In genomic region chr19:32971012-32971595, GRCh38 we compare ENCODE assay signal across 8 cellular contexts. TPM values are rescaled to one million over a fixed set of nuclear protein-coding genes. Genes with fewer than 3 reads are reported as not detected.
DNase-seq lines count a peak whose midpoint lies in the region; ATAC-seq lines count a peak whose summit lies in the region.

No MANE protein-coding gene starts in this region.

- H3K4me1 Mint-ChIP-seq in T-helper 1 cell treated with Interleukin-12 subunit alpha and Interleukin-12 subunit beta and Interleukin-4 antibody, amounts not matched to agents 30 μg/mL and 1 μg/mL, for 36 hours (ENCODE audit: low read depth): peaks cover 15% of the 10 kb centered on the region
- peaks cover 17% of the 10 kb centered on the region for H3K4me1 Mint-ChIP-seq in activated CD4-positive, alpha-beta memory T cell treated with anti-CD3 and anti-CD28 coated beads for 36 hours (ENCODE audit: low read depth)

- ATAC-seq in HG02678 (IDR thresholded peaks at IDR 0.05; ENCODE audit: unreplicated experiment) (no peak), GM19035 (IDR thresholded peaks at IDR 0.05; ENCODE audit: unreplicated experiment) (no peak)

- H3K27ac ChIP-seq in iPS-18a (ENCODE audit: low read length) (no peak overlapping the region), stomach smooth muscle (ENCODE audit: low read length) (no peak overlapping the region)

- peaks cover 8% of the 10 kb centered on the region for H3K36me3 Mint-ChIP-seq in T-helper 1 cell treated with Interleukin-12 subunit alpha and Interleukin-12 subunit beta and Interleukin-4 antibody, amounts not matched to agents 30 μg/mL and 1 μg/mL, for 36 hours (ENCODE audit: low read depth)
- peaks cover 11% of the 10 kb centered on the region for H3K36me3 Mint-ChIP-seq in activated CD4-positive, alpha-beta memory T cell treated with anti-CD3 and anti-CD28 coated beads for 36 hours

- H3K4me1 ChIP-seq in iPS-18a (ENCODE audit: control insufficient read depth, low read depth, low read length): no peaks in the 10 kb centered on the region
- H3K4me1 ChIP-seq in stomach smooth muscle (ENCODE audit: control insufficient read depth, insufficient read depth, low read length): peaks cover 23% of the 10 kb centered on the region

- H3K27me3 Mint-ChIP-seq in T-helper 1 cell treated with Interleukin-12 subunit alpha and Interleukin-12 subunit beta and Interleukin-4 antibody, amounts not matched to agents 30 μg/mL and 1 μg/mL, for 36 hours (ENCODE audit: low read depth): no peaks in the 10 kb centered on the region
- no peaks in the 10 kb centered on the region for H3K27me3 Mint-ChIP-seq in activated CD4-positive, alpha-beta memory T cell treated with anti-CD3 and anti-CD28 coated beads for 36 hours

- H3K36me3 ChIP-seq in iPS-18a (ENCODE audit: control insufficient read depth, low read depth, low read length) (no peaks in the 10 kb centered on the region), stomach smooth muscle (ENCODE audit: control insufficient read depth in 2 of 2, insufficient read depth in 2 of 2, low read length in 2 of 2) (peaks cover 0 to 2% of the 10 kb centered on the region in 2 donors)

- POLR2A ChIA-PET in activated CD4-positive, alpha-beta memory T cell treated with anti-CD3 and anti-CD28 coated beads for 36 hours (lab: Charles Lee): interaction anchor here (1.1 kb wide), 1 partner anchor 10 kb away, joined by 3 read pairs; no protein-coding TSS in a partner anchor

- H3K4me3 ChIP-seq in iPS-18a (ENCODE audit: low read length) (peak overlapping the region; percentile 87), stomach smooth muscle (ENCODE audit: low read length in 2 of 2) (peak overlapping the region; percentile 75 to 91)

- no peaks in the 10 kb centered on the region for H3K27me3 ChIP-seq in iPS-18a (ENCODE audit: control insufficient read depth, insufficient read depth, low read length)
- H3K27me3 ChIP-seq in stomach smooth muscle (ENCODE audit: control insufficient read depth in 1 of 2, insufficient read depth in 2 of 2, low read length in 2 of 2): no peaks in the 10 kb centered on the region

- H3K4me3 Mint-ChIP-seq in T-helper 1 cell treated with Interleukin-12 subunit alpha and Interleukin-12 subunit beta and Interleukin-4 antibody, amounts not matched to agents 30 μg/mL and 1 μg/mL, for 36 hours: peak overlapping the region; percentile 99
- H3K4me3 Mint-ChIP-seq in activated CD4-positive, alpha-beta memory T cell treated with anti-CD3 and anti-CD28 coated beads for 36 hours: peak overlapping the region; percentile 99

- H3K9me3 ChIP-seq in iPS-18a (ENCODE audit: control insufficient read depth, low read depth, low read length) (no peaks in the 10 kb centered on the region), stomach smooth muscle (ENCODE audit: control insufficient read depth in 2 of 2, low read length in 2 of 2) (no peaks in the 10 kb centered on the region)

- H3K27ac Mint-ChIP-seq in T-helper 1 cell treated with Interleukin-12 subunit alpha and Interleukin-12 subunit beta and Interleukin-4 antibody, amounts not matched to agents 30 μg/mL and 1 μg/mL, for 36 hours: peak overlapping the region; percentile 10
- no peak overlapping the region for H3K27ac Mint-ChIP-seq in activated CD4-positive, alpha-beta memory T cell treated with anti-CD3 and anti-CD28 coated beads for 36 hours

- peak overlapping the region; percentile 69 for H3K9ac ChIP-seq in iPS-18a (ENCODE audit: low read length)
- H3K9ac ChIP-seq in stomach smooth muscle (ENCODE audit: low read length in 2 of 2): peak overlapping the region; percentile 71 to 79

- DNase-seq in T-helper 1 cell: no peak
- DNase-seq in activated CD4-positive, alpha-beta memory T cell treated with anti-CD3 and anti-CD28 coated beads for 36 hours: no peak
- no peak for DNase-seq in SHP77 treated with DMSO at 0.1 percent for 48 hours (lab: John Stamatoyannopoulos, UW)

- intact Hi-C loops in activated CD4-positive, alpha-beta memory T cell treated with anti-CD3 and anti-CD28 coated beads for 36 hours (cut with micrococcal nuclease): loop anchor here (5.0 kb wide), 3 partner anchors 294 to 551 kb away; partner anchors contain the start of genes ANKRD27, PDCD5, PEPD and RGS9BP

- no peaks in the 10 kb centered on the region for H3K9me3 Mint-ChIP-seq in T-helper 1 cell treated with Interleukin-12 subunit alpha and Interleukin-12 subunit beta and Interleukin-4 antibody, amounts not matched to agents 30 μg/mL and 1 μg/mL, for 36 hours
- no peaks in the 10 kb centered on the region for H3K9me3 Mint-ChIP-seq in activated CD4-positive, alpha-beta memory T cell treated with anti-CD3 and anti-CD28 coated beads for 36 hours

- CTCF ChIA-PET in activated CD4-positive, alpha-beta memory T cell treated with anti-CD3 and anti-CD28 coated beads for 36 hours (lab: Charles Lee): interaction anchor here (0.6 kb wide), 1 partner anchor 152 kb away, joined by 3 read pairs; no protein-coding TSS in a partner anchor

RNA-seq across cellular contexts. Expression of gene CEP89, which starts 0.7 kb away (rescaled TPM):
- total RNA-seq in activated CD4-positive, alpha-beta memory T cell treated with anti-CD3 and anti-CD28 coated beads for 36 hours: 10 to 100 TPM; 15.6 to 21.0 TPM

RNA-seq across cellular contexts. Expression of gene FAAP24, which starts 0.9 kb away (rescaled TPM):
- 1 to 10 TPM; 8.1 to 8.3 TPM for total RNA-seq in activated CD4-positive, alpha-beta memory T cell treated with anti-CD3 and anti-CD28 coated beads for 36 hours
